In genomic region chr6:151081658-151082057, GRCh38 we compare ENCODE assay signal across 25 cellular contexts.
DNase-seq lines count a peak whose midpoint lies in the region; ATAC-seq, FAIRE-seq and TF ChIP-seq lines count a peak whose summit lies in the region.
"Had no signal": no experiment of that assay in that cellular context is flagged by ENCODE, and none has a peak within 500 bp of the region (broad histone marks: within the 10 kb centered on the region; RNA-seq: fewer than 3 reads in every experiment).

No MANE protein-coding gene starts in this region.

- H3K36me3 Mint-ChIP-seq in immature natural killer cell, result peaks cover 0 to 4% (median 0%) of the 10 kb centered on the region in 3 donors

- H3K4me3 ChIP-seq in right atrium auricular region, result no peak overlapping the region
- H3K4me3 ChIP-seq: HAP-1, skin epidermis had no signal

- no peaks in the 10 kb centered on the region for H3K9me3 ChIP-seq in right atrium auricular region
- H3K9me3 ChIP-seq: HAP-1 had no signal

- no peak for TF ChIP-seq POLR2A in GM12891 (IDR thresholded peaks at IDR 0.05; ENCODE audit: low read depth, low read length)

- H3K27me3 Mint-ChIP-seq in immature natural killer cell (ENCODE audit: low read depth in 3 of 3), result peaks cover 0 to 2% (median 0%) of the 10 kb centered on the region in 3 donors
- H3K27me3 Mint-ChIP-seq: activated CD4-positive, alpha-beta T cell treated with anti-CD3 and anti-CD28 coated beads for 36 hours; activated T-cell treated with anti-CD3 and anti-CD28 coated beads, Interleukin-2, amount 50 U/mL, for 24 hours; naive B cell; T-cell had no signal

- H3K27ac ChIP-seq in right atrium auricular region, result no peak overlapping the region
- peak overlapping the region; percentile 10 for H3K27ac ChIP-seq in foreskin keratinocyte
- H3K27ac ChIP-seq: skin epidermis had no signal

- H3K27me3 ChIP-seq in right atrium auricular region (no peaks in the 10 kb centered on the region), foreskin keratinocyte (no peaks in the 10 kb centered on the region)

- no peak overlapping the region for H3K4me3 Mint-ChIP-seq in immature natural killer cell
- H3K4me3 Mint-ChIP-seq: activated CD4-positive, alpha-beta T cell treated with anti-CD3 and anti-CD28 coated beads for 36 hours; activated T-cell treated with anti-CD3 and anti-CD28 coated beads, Interleukin-2, amount 50 U/mL, for 24 hours; naive B cell; T-cell had no signal

- H3K36me3 ChIP-seq in right atrium auricular region, result no peaks in the 10 kb centered on the region

- H3K4me1 Mint-ChIP-seq in immature natural killer cell, result no peaks in the 10 kb centered on the region
- H3K4me1 Mint-ChIP-seq: activated CD4-positive, alpha-beta T cell treated with anti-CD3 and anti-CD28 coated beads for 36 hours; naive B cell; T-cell had no signal

- no peaks in the 10 kb centered on the region for H3K4me1 ChIP-seq in right atrium auricular region
- peaks cover 17% of the 10 kb centered on the region for H3K4me1 ChIP-seq in foreskin keratinocyte

- peak overlapping the region in 1 of 6 donors; percentile 31 for H3K27ac Mint-ChIP-seq in immature natural killer cell
- H3K27ac Mint-ChIP-seq: activated CD4-positive, alpha-beta T cell treated with anti-CD3 and anti-CD28 coated beads for 36 hours; activated T-cell treated with anti-CD3 and anti-CD28 coated beads, Interleukin-2, amount 50 U/mL, for 24 hours; naive B cell; T-cell had no signal

- peaks cover 0 to 2% (median 0%) of the 10 kb centered on the region in 6 donors for H3K9me3 Mint-ChIP-seq in immature natural killer cell
- H3K9me3 Mint-ChIP-seq: activated T-cell treated with anti-CD3 and anti-CD28 coated beads, Interleukin-2, amount 50 U/mL, for 24 hours had no signal

- DNase-seq in right atrium auricular region (ENCODE audit: low spot score) (peak; percentile 43), Right ventricle myocardium superior (no peak), SK-N-DZ (ENCODE audit: low spot score) (peak; percentile 29), foreskin keratinocyte (no peak), immature natural killer cell (no peak), head of caudate nucleus (no peak), GM12891 (ENCODE audit: insufficient read length, low spot score) (no peak), SW 1271 (lab: John Stamatoyannopoulos, UW) (no peak)
- DNase-seq: ACHN; activated CD4-positive, alpha-beta T cell treated with anti-CD3 and anti-CD28 coated beads for 36 hours; activated T-cell treated with anti-CD3 and anti-CD28 coated beads, Interleukin-2, amount 50 U/mL, for 24 hours; DMS79 treated with DMSO at 0.1 percent for 48 hours; naive B cell; NCI-H187; NCI-H748 treated with DMSO at 0.1 percent for 48 hours; nucleus accumbens; stimulated activated CD4-positive, alpha-beta T cell treated with anti-CD3 and anti-CD28 coated beads, Interleukin-2, amount 100 ng/mL, for 24 hours; T-cell had no signal

- intact Hi-C loops in Right ventricle myocardium superior (cut with DNase I), result no loop called here
- intact Hi-C loops in head of caudate nucleus (cut with DNase I), result no loop called here

- ATAC-seq in Right ventricle myocardium superior (ENCODE audit: poor library complexity) (no peak), foreskin keratinocyte (peak; percentile 48)
- ATAC-seq: activated CD4-positive, alpha-beta T cell treated with anti-CD3 and anti-CD28 coated beads for 36 hours; Right ventricle myocardium inferior; T-cell had no signal

- FAIRE-seq in GM12891 (lab: Jason Lieb, UNC), result no peak
- FAIRE-seq: bronchial epithelial cell, endometrium, TTC549, urothelium cell line had no signal

- TF ChIP-seq CTCF in right atrium auricular region (IDR thresholded peaks at IDR 0.05), result no peak
- no peak for TF ChIP-seq CTCF in foreskin keratinocyte (conservative IDR thresholded peaks at IDR 0.05)

TF ChIP-seq in GM12891, 5 proteins besides CTCF, POLR2A, EP300 and RAD21:
- TF ChIP-seq POU2F2 (IDR thresholded peaks at IDR 0.05; ENCODE audit: low read depth, low read length), result no peak
- no peak for TF ChIP-seq SPI1 (IDR thresholded peaks at IDR 0.05; ENCODE audit: low read depth, low read length)
- no peak for TF ChIP-seq POLR2AphosphoS5 (IDR thresholded peaks at IDR 0.05; ENCODE audit: low read depth, low read length)
- TF ChIP-seq PAX5 (IDR thresholded peaks at IDR 0.05; ENCODE audit: insufficient read depth, low read length, severe bottlenecking), result no peak
- no peak for TF ChIP-seq TAF1 (IDR thresholded peaks at IDR 0.05; ENCODE audit: low read depth, low read length)
TF ChIP-seq in GM12891: peak in this region for 0.

Comparison
In these comparisons a context has a peak if more than half of its experiments do, and no peak if none do; other contexts are left out.
1. DNase-seq: peak in right atrium auricular region (single experiment) and SK-N-DZ (single experiment); none in Right ventricle myocardium superior (single experiment), foreskin keratinocyte (0 of 2), immature natural killer cell (0 of 3), head of caudate nucleus (0 of 42), GM12891 (single experiment) and SW 1271 (0 of 2).